14 cellular contexts compared by ENCODE assay signal in the genomic region with DNA sequence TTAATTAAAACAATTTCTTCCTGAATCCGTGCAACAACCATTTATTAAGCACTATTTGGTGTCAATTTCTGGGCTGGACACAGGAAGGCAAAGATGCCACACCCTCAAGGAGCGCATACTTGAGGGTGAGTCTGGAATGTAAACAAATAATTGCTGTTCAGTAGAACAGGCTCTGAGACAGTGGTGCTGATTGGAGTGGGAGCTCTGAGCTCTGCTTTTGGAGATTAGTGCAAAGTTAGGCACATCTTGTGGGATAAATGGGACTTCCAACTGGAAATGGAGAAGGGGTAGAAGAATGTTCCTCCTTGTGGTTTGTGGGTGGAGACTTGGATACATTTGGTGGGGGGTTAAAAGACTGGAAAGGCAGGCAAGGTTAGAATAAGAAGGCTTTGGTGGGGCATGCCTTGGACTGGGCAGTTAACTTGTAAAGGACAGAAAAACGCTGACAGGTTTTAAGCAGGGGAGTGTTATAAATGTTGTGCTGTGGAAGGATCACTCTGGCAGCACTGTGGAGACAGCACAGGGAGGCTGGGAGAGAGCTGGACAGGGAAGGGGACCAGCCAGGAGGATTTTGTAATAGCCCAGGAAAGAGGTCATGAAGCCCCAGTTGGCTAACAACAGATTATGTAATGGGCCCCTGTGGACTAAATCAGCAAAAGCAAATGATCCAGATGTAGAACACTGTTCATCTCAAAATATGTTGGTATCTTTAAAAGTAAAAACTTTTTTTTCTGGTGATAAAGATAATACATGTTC.
A peak's percentile ranks its signal among the peaks of the same experiment; 100 is the strongest.
DNase-seq lines count a peak whose midpoint lies in the region; ATAC-seq and TF ChIP-seq lines count a peak whose summit lies in the region.
"Had no signal": no experiment of that assay in that cellular context is flagged by ENCODE, and none has a peak within 500 bp of the region (broad histone marks: within the 10 kb centered on the region; RNA-seq: fewer than 3 reads in every experiment).

No MANE protein-coding gene starts in this region.

- WGBS in mammary epithelial cell (ENCODE audit: low coverage, missing lambda C conversion rate): 5% methylated on average over 3 of the region's 3 CpGs

- TF ChIP-seq CTCF in mammary epithelial cell (conservative IDR thresholded peaks at IDR 0.05 in 1 of 2, IDR thresholded peaks at IDR 0.05 in 1 of 2; ENCODE audit: extremely low read depth in 1 of 2, insufficient read depth in 1 of 2, low read depth in 1 of 2, low read length in 2 of 2): no peak

- peak overlapping the region; percentile 71 for H3K4me2 ChIP-seq in mammary epithelial cell (ENCODE audit: insufficient read depth, low read depth, low read length)

- H4K20me1 ChIP-seq in mammary epithelial cell (ENCODE audit: insufficient read depth, low read length): no peaks in the 10 kb centered on the region

- H3K27me3 ChIP-seq in mammary epithelial cell (ENCODE audit: insufficient read depth, low read length): no peaks in the 10 kb centered on the region
- H3K27me3 ChIP-seq: esophagus squamous epithelium had no signal

- H2AFZ ChIP-seq in mammary epithelial cell (ENCODE audit: low read depth, low read length): peak overlapping the region; percentile 92

- H3K4me1 ChIP-seq in mammary epithelial cell (ENCODE audit: insufficient read depth, low read length): peaks cover 38% of the 10 kb centered on the region

- in situ Hi-C loops in mammary epithelial cell (cut with MboI; ENCODE audit: low sequenced_read_pairs in 2 of 2): no loop called here

- dilution Hi-C loops in mammary epithelial cell (cut with HindIII; ENCODE audit: low sequenced_read_pairs): no loop called here

- DNase-seq in A172 (ENCODE audit: low spot score) (peak; percentile 75), HT1080 (ENCODE audit: low read depth) (peak; percentile 70), mammary epithelial cell (peak; percentile 60), kidney tubule cell (ENCODE audit: low spot score) (peak; percentile 43), posterior cingulate gyrus (no peak), GOT3 (lab: John Stamatoyannopoulos, UW) (no peak)
- DNase-seq: activated naive CD4-positive, alpha-beta T cell treated with Interleukin-2 at 50 U/mL for 16 hours; AML-193; esophagus squamous epithelium; naive thymus-derived CD4-positive, alpha-beta T cell; NCI-H526 treated with DMSO at 0.1 percent for 48 hours; stimulated activated CD4-positive, alpha-beta T cell treated with anti-CD3 and anti-CD28 coated beads, Interleukin-4, amount 100 ng/mL, for 4 hours had no signal

- peak overlapping the region; percentile 53 for H3K9ac ChIP-seq in mammary epithelial cell (ENCODE audit: insufficient read depth, low read length)

- CTCF ChIA-PET in mammary epithelial cell (lab: Charles Lee; ENCODE audit: low non-redundant PET): interaction anchor here (0.6 kb wide), 1 partner anchor 25 kb away, joined by 3 read pairs; no protein-coding TSS in a partner anchor

- H3K9me3 ChIP-seq in mammary epithelial cell (replicated peaks; ENCODE audit: insufficient read depth, low read length): no peaks in the 10 kb centered on the region
- H3K9me3 ChIP-seq: esophagus squamous epithelium had no signal

- ATAC-seq in GM19328 (IDR thresholded peaks at IDR 0.05; ENCODE audit: unreplicated experiment) (no peak), GM19324 (IDR thresholded peaks at IDR 0.05; ENCODE audit: low FRiP score, unreplicated experiment) (no peak)
- ATAC-seq: naive thymus-derived CD4-positive, alpha-beta T cell had no signal

- intact Hi-C loops in mammary epithelial cell (cut with micrococcal nuclease): loop anchor here (5.0 kb wide), 1 partner anchor 37 kb away; no protein-coding TSS in a partner anchor
- intact Hi-C loops in posterior cingulate gyrus (cut with DNase I): no loop called here

- H3K27ac ChIP-seq in mammary epithelial cell (ENCODE audit: insufficient read depth, low read depth, low read length): peak overlapping the region; percentile 74

- no peaks in the 10 kb centered on the region for H3K79me2 ChIP-seq in mammary epithelial cell (ENCODE audit: insufficient read depth, low read length)

- H3K36me3 ChIP-seq in mammary epithelial cell (ENCODE audit: insufficient read depth, low read length): no peaks in the 10 kb centered on the region
- H3K36me3 ChIP-seq: esophagus squamous epithelium had no signal

- no peak overlapping the region for H3K4me3 ChIP-seq in mammary epithelial cell (replicated peaks in 1 of 3; ENCODE audit: insufficient read depth in 1 of 3, low read depth in 2 of 3, low read length in 3 of 3)
- H3K4me3 ChIP-seq: esophagus squamous epithelium had no signal

- no TSS peak for BruUV-seq in mammary epithelial cell (replicated peaks; lab: Mats Ljungman, UMichigan)

Comparison
In these comparisons a context has a peak if more than half of its experiments do, and no peak if none do; other contexts are left out.
1. DNase-seq: peak in A172 (single experiment), HT1080 (single experiment), mammary epithelial cell (single experiment) and kidney tubule cell (single experiment); none in posterior cingulate gyrus (0 of 10) and GOT3 (single experiment).